ENCODE assay signal across 8 cellular contexts in genomic region chr2:79982445-79982844, GRCh38.
DNase-seq lines count a peak whose midpoint lies in the region; ATAC-seq and TF ChIP-seq lines count a peak whose summit lies in the region.
"Had no signal": no experiment of that assay in that cellular context is flagged by ENCODE, and none has a peak within 500 bp of the region (broad histone marks: within the 10 kb centered on the region; RNA-seq: fewer than 3 reads in every experiment).

No MANE protein-coding gene starts in this region.

- H3K4me3 ChIP-seq in Jurkat, Clone E6-1 (ENCODE audit: low read length), result no peak overlapping the region
- H3K4me3 ChIP-seq in brain microvascular endothelial cell (ENCODE audit: low read depth, low read length), result no peak overlapping the region

- in situ Hi-C loops in brain microvascular endothelial cell (cut with HindIII; ENCODE audit: low pct_ligation_motif_present, low sequenced_read_pairs), result no loop called here

- peak; percentile 41 for DNase-seq in Jurkat, Clone E6-1 (ENCODE audit: low read depth, low spot score)
- DNase-seq in brain microvascular endothelial cell, result no peak
- DNase-seq in nucleus accumbens (lab: John Stamatoyannopoulos, UW), result peak in 33 of 56 donors; percentile 3 to 69 (median 28)
- no peak for DNase-seq in NCI-H1930 (lab: John Stamatoyannopoulos, UW)
- no peak for DNase-seq in stimulated activated naive CD8-positive, alpha-beta T cell treated with anti-CD3 and anti-CD28 coated beads, Interleukin-15, amount 100 ng/mL, for 72 hours
- DNase-seq: activated T-cell treated with anti-CD3 and anti-CD28 coated beads, Interleukin-2, amount 50 U/mL, for 4 hours had no signal

- ATAC-seq in GM19455 (IDR thresholded peaks at IDR 0.05; ENCODE audit: unreplicated experiment), result no peak
- no peak for ATAC-seq in stimulated activated naive CD8-positive, alpha-beta T cell treated with anti-CD3 and anti-CD28 coated beads, Interleukin-15, amount 100 ng/mL, for 72 hours
- ATAC-seq: activated T-cell treated with anti-CD3 and anti-CD28 coated beads, Interleukin-2, amount 50 U/mL, for 4 hours had no signal

- H3K27me3 Mint-ChIP-seq in stimulated activated naive CD8-positive, alpha-beta T cell treated with anti-CD3 and anti-CD28 coated beads, Interleukin-15, amount 100 ng/mL, for 72 hours, result no peaks in the 10 kb centered on the region

- no peak overlapping the region for H3K4me3 Mint-ChIP-seq in stimulated activated naive CD8-positive, alpha-beta T cell treated with anti-CD3 and anti-CD28 coated beads, Interleukin-15, amount 100 ng/mL, for 72 hours
- H3K4me3 Mint-ChIP-seq: activated T-cell treated with anti-CD3 and anti-CD28 coated beads, Interleukin-2, amount 50 U/mL, for 4 hours had no signal

- no peaks in the 10 kb centered on the region for H3K4me1 Mint-ChIP-seq in stimulated activated naive CD8-positive, alpha-beta T cell treated with anti-CD3 and anti-CD28 coated beads, Interleukin-15, amount 100 ng/mL, for 72 hours

- no peaks in the 10 kb centered on the region for H3K27me3 ChIP-seq in brain microvascular endothelial cell (replicated peaks)

- H3K27ac Mint-ChIP-seq in stimulated activated naive CD8-positive, alpha-beta T cell treated with anti-CD3 and anti-CD28 coated beads, Interleukin-15, amount 100 ng/mL, for 72 hours, result no peak overlapping the region

- H3K9me3 Mint-ChIP-seq in stimulated activated naive CD8-positive, alpha-beta T cell treated with anti-CD3 and anti-CD28 coated beads, Interleukin-15, amount 100 ng/mL, for 72 hours, result no peaks in the 10 kb centered on the region
- H3K9me3 Mint-ChIP-seq: activated T-cell treated with anti-CD3 and anti-CD28 coated beads, Interleukin-2, amount 50 U/mL, for 4 hours had no signal

- no peaks in the 10 kb centered on the region for H3K36me3 ChIP-seq in brain microvascular endothelial cell (replicated peaks)

- H3K27ac ChIP-seq in brain microvascular endothelial cell, result no peak overlapping the region

- peak; percentile 51 for TF ChIP-seq CTCF in GM12872 (IDR thresholded peaks at IDR 0.05; ENCODE audit: insufficient read depth, low read depth, low read length)
- peak; percentile 52 for TF ChIP-seq CTCF in brain microvascular endothelial cell (IDR thresholded peaks at IDR 0.05; ENCODE audit: low read depth, low read length, missing control alignments)

Comparison
In these comparisons a context has a peak if more than half of its experiments do, and no peak if none do; other contexts are left out.
1. DNase-seq: peak in Jurkat, Clone E6-1 (single experiment) and nucleus accumbens (33 of 56); none in brain microvascular endothelial cell (single experiment), NCI-H1930 (0 of 2) and stimulated activated naive CD8-positive, alpha-beta T cell treated with anti-CD3 and anti-CD28 coated beads, Interleukin-15, amount 100 ng/mL, for 72 hours (0 of 2).